Comparison of ENCODE assay signal across 21 cellular contexts in the genomic region with DNA sequence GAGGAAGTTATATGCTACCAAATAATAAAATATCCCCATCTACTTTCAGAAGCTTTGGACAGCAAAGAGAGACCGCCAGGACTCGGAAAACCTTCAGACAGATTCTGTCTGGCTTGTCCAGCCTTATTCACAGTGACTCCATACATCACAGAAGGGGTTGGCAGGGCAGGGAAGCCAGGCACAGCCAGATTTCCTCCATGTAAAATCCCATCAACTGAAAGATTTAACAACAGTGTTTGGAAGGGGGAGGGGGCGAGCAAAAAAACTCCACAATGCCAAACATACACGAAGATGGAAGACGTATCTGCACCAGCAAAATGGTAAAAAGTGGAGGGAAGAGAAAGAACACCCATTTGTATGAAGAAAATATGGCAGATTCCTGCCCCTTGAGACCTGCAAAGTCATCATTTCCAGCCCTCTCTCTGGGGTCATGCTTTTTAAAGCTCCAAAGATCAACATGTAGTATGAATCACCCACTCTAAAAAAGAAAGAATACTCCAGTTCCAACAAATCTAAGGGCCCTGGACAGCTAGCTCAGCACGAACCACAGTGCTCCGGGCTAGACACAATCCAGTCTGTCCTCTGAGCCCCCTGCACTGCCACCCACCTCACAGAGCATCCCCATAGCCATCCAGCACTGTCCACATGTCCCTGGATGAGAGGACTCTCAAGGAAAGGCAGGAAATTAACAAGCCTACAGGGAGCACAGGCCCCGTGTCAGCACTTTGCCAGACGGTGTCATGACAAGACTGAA.
DNase-seq lines count a peak whose midpoint lies in the region; ATAC-seq and TF ChIP-seq lines count a peak whose summit lies in the region.
"Had no signal": no experiment of that assay in that cellular context is flagged by ENCODE, and none has a peak within 500 bp of the region (broad histone marks: within the 10 kb centered on the region; RNA-seq: fewer than 3 reads in every experiment).

No MANE protein-coding gene starts in this region.

- DNase-seq in activated CD8-positive, alpha-beta memory T cell treated with anti-CD3 and anti-CD28 coated beads, Interleukin-2, amount 50 U/mL, for 48 hours, result peak; percentile 17
- no peak for DNase-seq in activated CD8-positive, alpha-beta memory T cell treated with anti-CD3 and anti-CD28 coated beads, Interleukin-2, amount 50 U/mL, for 4 hours
- DNase-seq in colonic mucosa (peak; percentile 14), mesenchymal stem cell (peak; percentile 38), transverse colon (no peak), NCI-H345 treated with DMSO at 0.1 percent for 48 hours (lab: John Stamatoyannopoulos, UW; ENCODE audit: unreplicated experiment) (no peak), tibial nerve (ENCODE audit: low spot score in 2 of 2) (no peak)
- DNase-seq: activated naive CD4-positive, alpha-beta T cell; COR-L47; effector memory CD8-positive, alpha-beta T cell; GF-D8; midbrain; NCI-H1436; NCI-H524 treated with DMSO at 0.1 percent for 48 hours; RPMI8226 had no signal

- no peak overlapping the region for H2BK120ac ChIP-seq in mesenchymal stem cell (ENCODE audit: low read depth, low read length)

- H3K14ac ChIP-seq in mesenchymal stem cell (ENCODE audit: low read length in 2 of 2), result no peak overlapping the region

- H3K4ac ChIP-seq in mesenchymal stem cell (ENCODE audit: low read depth in 1 of 2, low read length in 2 of 2), result no peak overlapping the region

- H3K27me3 ChIP-seq in colonic mucosa (no peaks in the 10 kb centered on the region), mesenchymal stem cell (ENCODE audit: control insufficient read depth in 1 of 2, insufficient read depth in 1 of 2, low read length in 2 of 2) (peaks cover 10 to 39% of the 10 kb centered on the region in 2 experiments), transverse colon (no peaks in the 10 kb centered on the region), tibial nerve (no peaks in the 10 kb centered on the region)
- H3K27me3 ChIP-seq: gastroesophageal sphincter, ovary had no signal

- H2BK15ac ChIP-seq in mesenchymal stem cell (ENCODE audit: low read depth, poor library complexity, severe bottlenecking), result no peak overlapping the region

- 46% methylated on average over 6 of the region's 9 CpGs for WGBS in mesenchymal stem cell
- WGBS in transverse colon (ENCODE audit: low coverage in 1 of 2), 2 donors, result 59 to 68% methylated on average over 5 to 9 of the region's 9 CpGs
- WGBS in tibial nerve, 2 donors, result 60 to 61% methylated on average over 9 of the region's 9 CpGs

- H2AK5ac ChIP-seq in mesenchymal stem cell (ENCODE audit: low read length, severe bottlenecking), result no peak overlapping the region

- no peak overlapping the region for H4K8ac ChIP-seq in mesenchymal stem cell (ENCODE audit: low read length)

- H3K36me3 ChIP-seq in colonic mucosa (no peaks in the 10 kb centered on the region), mesenchymal stem cell (ENCODE audit: control insufficient read depth in 1 of 2, insufficient read depth in 2 of 2, low read depth in 1 of 2, low read length in 2 of 2) (no peaks in the 10 kb centered on the region), transverse colon (no peaks in the 10 kb centered on the region), tibial nerve (no peaks in the 10 kb centered on the region)
- H3K36me3 ChIP-seq: breast epithelium, gastroesophageal sphincter, ovary had no signal

- H3K79me1 ChIP-seq in mesenchymal stem cell (replicated peaks; ENCODE audit: low read length, poor library complexity, severe bottlenecking), result no peaks in the 10 kb centered on the region

- no peak for ATAC-seq in HG02571 (IDR thresholded peaks at IDR 0.05; ENCODE audit: unreplicated experiment)
- ATAC-seq: effector memory CD8-positive, alpha-beta T cell; gastroesophageal sphincter had no signal

- H3K27ac ChIP-seq in colonic mucosa (no peak overlapping the region), mesenchymal stem cell (ENCODE audit: low read length, poor library complexity, severe bottlenecking) (no peak overlapping the region), transverse colon (peak overlapping the region; percentile 18 to 58 (median 28)), tibial nerve (peak overlapping the region in 1 of 4 donors; percentile 25)
- H3K27ac ChIP-seq: gastroesophageal sphincter, HL-60, ovary, VCaP had no signal

- H3K4me3 ChIP-seq in colonic mucosa, result no peak overlapping the region
- H3K4me3 ChIP-seq in mesenchymal stem cell (ENCODE audit: insufficient read depth in 1 of 2, low read depth in 1 of 2, low read length in 2 of 2), result peak overlapping the region in 1 of 2 experiments; percentile 2
- no peak overlapping the region for H3K4me3 ChIP-seq in transverse colon
- no peak overlapping the region for H3K4me3 ChIP-seq in tibial nerve
- H3K4me3 ChIP-seq: breast epithelium, gastroesophageal sphincter, ovary had no signal

- H2BK5ac ChIP-seq in mesenchymal stem cell (ENCODE audit: low read depth, low read length, poor library complexity, severe bottlenecking), result no peak overlapping the region

- H4K91ac ChIP-seq in mesenchymal stem cell (ENCODE audit: low read length), result no peak overlapping the region

- H3K4me2 ChIP-seq in mesenchymal stem cell (ENCODE audit: low read length, poor library complexity, severe bottlenecking), result no peak overlapping the region

- H2BK12ac ChIP-seq in mesenchymal stem cell (ENCODE audit: low read length in 2 of 2), result no peak overlapping the region

- no peak overlapping the region for H3K23ac ChIP-seq in mesenchymal stem cell (ENCODE audit: low read length in 2 of 2)

- H3K9ac ChIP-seq in colonic mucosa (ENCODE audit: low read depth in 2 of 2, low read length in 2 of 2) (peak overlapping the region in 1 of 2 donors; percentile 12), mesenchymal stem cell (ENCODE audit: low read length) (peak overlapping the region; percentile 33)

- intact Hi-C loops in colonic mucosa (cut with DNase I) (no loop called here), transverse colon (cut with DNase I; ENCODE audit: low total_unique reads) (no loop called here)

- in situ Hi-C loops in transverse colon (cut with MboI; ENCODE audit: low pct_ligation_motif_present in 1 of 4, low pct_unique_long_range_greater_than_20kb in 1 of 4, low sequenced_read_pairs in 3 of 4), result no loop called here

- no peak overlapping the region for H3K18ac ChIP-seq in mesenchymal stem cell (ENCODE audit: low read depth in 1 of 2, low read length in 2 of 2)

- H3K4me1 ChIP-seq in colonic mucosa (no peaks in the 10 kb centered on the region), mesenchymal stem cell (ENCODE audit: control insufficient read depth, insufficient read depth, low read depth, low read length) (peaks cover 4% of the 10 kb centered on the region), transverse colon (no peaks in the 10 kb centered on the region), tibial nerve (peaks cover 0 to 3% (median 0%) of the 10 kb centered on the region in 4 donors)
- H3K4me1 ChIP-seq: breast epithelium, gastroesophageal sphincter had no signal

- TF ChIP-seq CTCF in colonic mucosa (IDR thresholded peaks at IDR 0.05) (no peak), transverse colon (IDR thresholded peaks at IDR 0.05) (no peak), tibial nerve (IDR thresholded peaks at IDR 0.05) (no peak)

- H2AFZ ChIP-seq in mesenchymal stem cell (ENCODE audit: low read depth, low read length), result no peak overlapping the region

- TF ChIP-seq EP300 in transverse colon (IDR thresholded peaks at IDR 0.05; ENCODE audit: low read depth) (no peak), tibial nerve (IDR thresholded peaks at IDR 0.05) (no peak)

- TF ChIP-seq POLR2A in transverse colon (IDR thresholded peaks at IDR 0.05), result no peak
- TF ChIP-seq POLR2A in tibial nerve (IDR thresholded peaks at IDR 0.05), result no peak

- H3K9me3 ChIP-seq in colonic mucosa (no peaks in the 10 kb centered on the region), mesenchymal stem cell (ENCODE audit: control insufficient read depth, low read length) (no peaks in the 10 kb centered on the region), transverse colon (no peaks in the 10 kb centered on the region), tibial nerve (no peaks in the 10 kb centered on the region)
- H3K9me3 ChIP-seq: breast epithelium, gastroesophageal sphincter, ovary had no signal

Comparison
In these comparisons a context has a peak if more than half of its experiments do, and no peak if none do; other contexts are left out.
1. DNase-seq: peak in activated CD8-positive, alpha-beta memory T cell treated with anti-CD3 and anti-CD28 coated beads, Interleukin-2, amount 50 U/mL, for 48 hours (single experiment), colonic mucosa (single experiment) and mesenchymal stem cell (single experiment); none in activated CD8-positive, alpha-beta memory T cell treated with anti-CD3 and anti-CD28 coated beads, Interleukin-2, amount 50 U/mL, for 4 hours (single experiment), transverse colon (single experiment), NCI-H345 treated with DMSO at 0.1 percent for 48 hours (single experiment) and tibial nerve (0 of 2).
2. H3K27ac ChIP-seq: peak in transverse colon (4 of 4); none in colonic mucosa (single experiment) and mesenchymal stem cell (single experiment).